In the genomic region with DNA sequence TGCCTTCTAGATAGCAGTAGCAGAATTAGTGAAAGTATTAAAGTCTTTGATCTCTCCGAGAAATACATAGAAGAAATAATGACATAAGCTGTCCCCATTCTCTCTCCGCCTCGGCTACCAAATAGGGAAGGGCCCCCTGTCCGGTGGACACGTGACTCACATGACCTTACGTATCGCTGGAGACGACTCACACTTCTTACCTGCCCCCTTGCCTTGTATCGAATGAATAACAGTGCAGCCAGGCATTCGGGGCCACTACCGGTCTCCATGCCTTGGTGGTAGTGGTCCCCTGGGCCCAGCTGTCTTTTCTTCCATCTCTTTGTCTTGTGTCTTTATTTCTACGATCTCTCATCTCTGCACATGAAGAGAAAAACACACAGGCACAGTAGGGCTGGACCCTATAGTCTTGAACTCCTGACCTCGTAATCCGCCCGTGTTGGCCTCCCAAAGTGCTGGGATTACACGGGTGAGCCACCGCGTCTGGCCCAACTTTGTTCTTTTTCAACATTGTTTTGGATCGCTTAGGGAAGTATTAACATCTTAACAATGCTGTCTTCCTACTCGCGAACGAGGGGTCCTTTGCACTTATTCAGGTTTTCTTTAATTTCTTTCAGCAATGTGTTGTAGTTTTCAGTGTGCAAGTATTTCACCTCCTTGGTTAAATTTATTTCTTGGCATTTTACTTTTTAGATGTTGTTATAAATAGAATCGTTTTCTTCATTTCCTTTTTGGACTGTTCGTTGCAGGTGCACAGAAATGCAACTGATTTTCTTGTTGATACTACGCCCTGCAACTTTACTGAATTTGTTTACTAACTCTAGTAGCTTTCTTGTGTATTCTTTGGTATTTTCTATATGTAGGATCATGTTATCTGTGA, we compare ENCODE assay signal across 9 cellular contexts. TPM values are rescaled to one million over a fixed set of nuclear protein-coding genes. Genes with fewer than 3 reads are reported as not detected.
DNase-seq lines count a peak whose midpoint lies in the region; ATAC-seq, FAIRE-seq and TF ChIP-seq lines count a peak whose summit lies in the region.
"Not testable (repeated sequence)": the region's sequence is repeated elsewhere in the genome, so short reads cannot be mapped to it uniquely, and the experiment has no call there.
"Had no signal": no experiment of that assay in that cellular context is flagged by ENCODE, and none has a peak within 500 bp of the region (broad histone marks: within the 10 kb centered on the region; RNA-seq: fewer than 3 reads in every experiment).

No MANE protein-coding gene starts in this region.

- not testable (repeated sequence) for H3K9me3 Mint-ChIP-seq in memory B cell

- in situ Hi-C loops in GM12878 (cut with MboI) = loop anchor here (5.0 kb wide), 1 partner anchor 105 kb away; the partner anchor contains the start of genes CYSRT1 and RNF224

- ATAC-seq in PC-3 (peak; percentile 22; the same call in 1 of the 2 replicates), GM12878 (peak; percentile 76), memory B cell (ENCODE audit: low read depth) (peak; percentile 51)
- ATAC-seq in psoas muscle = not testable (repeated sequence)

- peaks cover 77% of the 10 kb centered on the region for H3K4me1 ChIP-seq in DOHH2 (ENCODE audit: control insufficient read depth, low read length)
- H3K4me1 ChIP-seq in Karpas-422 (ENCODE audit: low read length) = peaks cover 40% of the 10 kb centered on the region
- H3K4me1 ChIP-seq in PC-3 (ENCODE audit: insufficient read depth, low read length); psoas muscle: not testable (repeated sequence)
- H3K4me1 ChIP-seq in GM12878 (ENCODE audit: control insufficient read depth, insufficient read depth, low read length) = peaks cover 37% of the 10 kb centered on the region

- H2AFZ ChIP-seq in Karpas-422 (ENCODE audit: low read length) = 0 out of 2 replicates have a peak overlapping the region, but pooled peaks have one; percentile 32
- not testable (repeated sequence) for H2AFZ ChIP-seq in PC-3 (ENCODE audit: low read length); GM12878 (ENCODE audit: control insufficient read depth, low read depth, low read length)

- not testable (repeated sequence) for H3K9me2 ChIP-seq in DOHH2 (replicated peaks; ENCODE audit: control insufficient read depth, low read length); Karpas-422 (replicated peaks; ENCODE audit: insufficient read depth, low read length); PC-3 (replicated peaks; ENCODE audit: low read length)

- H3K4me1 Mint-ChIP-seq in memory B cell = peaks cover 35% of the 10 kb centered on the region

- H3K27me3 Mint-ChIP-seq in memory B cell = not testable (repeated sequence)

- H3K4me3 ChIP-seq in DOHH2 (ENCODE audit: low read length) (peak overlapping the region; percentile 56), Karpas-422 (ENCODE audit: low read length) (peak overlapping the region; percentile 58), WERI-Rb-1 (ENCODE audit: low read depth, low read length) (peak overlapping the region; percentile 33), GM12878 (peak overlapping the region; percentile 22; the same call in 1 of the 2 replicates), psoas muscle (peak overlapping the region; percentile 16)
- H3K4me3 ChIP-seq in PC-3 (ENCODE audit: low read length) = not testable (repeated sequence)

- not testable (repeated sequence) for H3K9me3 ChIP-seq in DOHH2 (ENCODE audit: control insufficient read depth, insufficient read depth, low read length); Karpas-422 (ENCODE audit: low read length); PC-3 (ENCODE audit: low read length); WERI-Rb-1 (ENCODE audit: severe bottlenecking); GM12878 (replicated peaks; ENCODE audit: control insufficient read depth, insufficient read depth, low read length); psoas muscle

- WGBS in GM12878 (ENCODE audit: insufficient coverage, insufficient replicate concordance, low lambda C conversion rate, missing lambda C conversion rate) = 9% methylated on average over 21 of the region's 25 CpGs
- WGBS in psoas muscle, 3 donors = 66 to 72% (median 70%) methylated on average over 22 to 24 of the region's 25 CpGs

- TF ChIP-seq EP300 in GM12878 (IDR thresholded peaks at IDR 0.05; ENCODE audit: borderline replicate concordance in 1 of 2, control insufficient read depth in 1 of 2, low read depth in 2 of 2, low read length in 2 of 2) = not testable (repeated sequence)

- SMC1A ChIA-PET in GM12878 (lab: Charles Lee; ENCODE audit: uncharacterized antibody, unreplicated experiment) = interaction anchor here (0.8 to 2.6 kb wide), 3 partner anchors 9 to 118 kb away, joined by 3 to 14 read pairs (median 4); no protein-coding TSS in a partner anchor

- RAD21 ChIA-PET in GM12878 (lab: Charles Lee; ENCODE audit: unreplicated experiment) = interaction anchor here (1.0 to 2.9 kb wide), 5 partner anchors 26 to 119 kb away, joined by 3 to 26 read pairs (median 3); partner anchors contain the start of genes CYSRT1, RNF208 and TUBB4B

- intact Hi-C loops in PC-3 (cut with micrococcal nuclease) = not testable (repeated sequence)
- intact Hi-C loops in GM12878 (cut with micrococcal nuclease; ENCODE audit: unreplicated experiment) = loop anchor here (2.0 kb wide), 1 partner anchor 79 kb away; the partner anchor contains the start of gene TPRN
- intact Hi-C loops in psoas muscle (cut with DNase I) = loop anchor here in 1 of 2 donors (2.0 kb wide), 1 partner anchor 105 kb away; the partner anchor contains the start of gene RNF224

- H3K36me3 ChIP-seq in DOHH2 (ENCODE audit: control insufficient read depth, low read length) = peaks cover 15% of the 10 kb centered on the region
- H3K36me3 ChIP-seq in Karpas-422 (ENCODE audit: insufficient read depth, low read length); PC-3 (ENCODE audit: low read depth, low read length); WERI-Rb-1; GM12878 (ENCODE audit: control insufficient read depth in 2 of 2, insufficient read depth in 2 of 2, low read length in 1 of 2); psoas muscle (ENCODE audit: insufficient read depth in 1 of 2, low read depth in 1 of 2): not testable (repeated sequence)

- H3K4me3 Mint-ChIP-seq in memory B cell = peak overlapping the region; percentile 84

- H4K20me1 ChIP-seq in DOHH2 (ENCODE audit: control insufficient read depth, insufficient read depth, low read depth, low read length); Karpas-422 (ENCODE audit: insufficient read depth, low read depth, low read length); PC-3 (ENCODE audit: low read length); GM12878 (ENCODE audit: control insufficient read depth, insufficient read depth): not testable (repeated sequence)

- H3K4me2 ChIP-seq in DOHH2 (ENCODE audit: low read length) (peak overlapping the region; percentile 74), Karpas-422 (ENCODE audit: low read depth, low read length, poor library complexity, severe bottlenecking) (peak overlapping the region; percentile 87), GM12878 (ENCODE audit: control insufficient read depth, insufficient read depth) (peak overlapping the region; percentile 58)
- H3K4me2 ChIP-seq in PC-3 (ENCODE audit: low read length) = not testable (repeated sequence)

- TF ChIP-seq CTCF in DOHH2 (IDR thresholded peaks at IDR 0.05; ENCODE audit: low read depth, low read length, poor library complexity, severe bottlenecking); PC-3 (conservative IDR thresholded peaks at IDR 0.05; ENCODE audit: low read depth, low read length); WERI-Rb-1 (IDR thresholded peaks at IDR 0.05; ENCODE audit: low read depth, low read length); GM12878 (IDR thresholded peaks at IDR 0.05 in 2 of 3, conservative IDR thresholded peaks at IDR 0.05 in 1 of 3; ENCODE audit: control insufficient read depth in 2 of 3, extremely low read depth in 1 of 3, insufficient read depth in 1 of 3, low read depth in 3 of 3, low read length in 3 of 3); psoas muscle (IDR thresholded peaks at IDR 0.05): not testable (repeated sequence)

- FAIRE-seq in GM12878 (lab: Jason Lieb, UNC) = not testable (repeated sequence)

- POLR2A ChIA-PET in PC-3 (lab: Charles Lee; ENCODE audit: unreplicated experiment) = not testable (repeated sequence)
- POLR2A ChIA-PET in GM12878 (lab: Charles Lee) = interaction anchor here (1.0 to 2.6 kb wide), 4 partner anchors 29 to 118 kb away, joined by 3 to 18 read pairs (median 6); partner anchors contain the start of genes TMEM210 and TUBB4B

- TF ChIP-seq POLR2A in GM12878 (IDR thresholded peaks at IDR 0.05; ENCODE audit: low read depth, low read length) = not testable (repeated sequence)

- not testable (repeated sequence) for H3K36me3 Mint-ChIP-seq in memory B cell

- H3K79me2 ChIP-seq in DOHH2 (ENCODE audit: control insufficient read depth, low read length) (peaks cover 32% of the 10 kb centered on the region), Karpas-422 (ENCODE audit: low read length) (peaks cover 12% of the 10 kb centered on the region), PC-3 (ENCODE audit: low read length) (peaks cover 10% of the 10 kb centered on the region)
- not testable (repeated sequence) for H3K79me2 ChIP-seq in GM12878 (ENCODE audit: control insufficient read depth, insufficient read depth, low read length)

- peak overlapping the region; percentile 63 for H3K9ac ChIP-seq in Karpas-422 (ENCODE audit: low read length)
- H3K9ac ChIP-seq in PC-3 (ENCODE audit: low read length); GM12878 (ENCODE audit: control insufficient read depth, insufficient read depth, low read length): not testable (repeated sequence)

- CTCF ChIA-PET in PC-3 (lab: Charles Lee) = not testable (repeated sequence)
- CTCF ChIA-PET in GM12878 (lab: Yijun Ruan, JAX) = interaction anchor here (0.8 to 2.6 kb wide), 11 partner anchors 26 to 114 kb away, joined by 3 to 16 read pairs (median 3); partner anchors contain the start of genes CYSRT1 and RNF224

- not testable (repeated sequence) for H3K27me3 ChIP-seq in DOHH2 (ENCODE audit: control insufficient read depth, low read length); Karpas-422 (ENCODE audit: low read length); PC-3 (ENCODE audit: low read length); WERI-Rb-1 (ENCODE audit: insufficient read depth, low read depth, severe bottlenecking); GM12878 (replicated peaks in 1 of 2; ENCODE audit: control insufficient read depth in 2 of 2, insufficient read depth in 2 of 2, low read length in 1 of 2); psoas muscle (ENCODE audit: insufficient read depth in 3 of 3, low read length in 2 of 3)

- BruUV-seq in PC-3 (replicated peaks; lab: Mats Ljungman, UMichigan) = TSS peak; percentile 4
- BruUV-seq in GM12878 (replicated peaks; lab: Mats Ljungman, UMichigan) = TSS peak; percentile 86

- peak overlapping the region; percentile 95 for H3K27ac Mint-ChIP-seq in memory B cell

- peaks cover 46% of the 10 kb centered on the region for H3F3A ChIP-seq in DOHH2 (ENCODE audit: control insufficient read depth, insufficient read depth)
- H3F3A ChIP-seq in PC-3 (ENCODE audit: low read length, unreplicated experiment) = not testable (repeated sequence)

- H3K27ac ChIP-seq in DOHH2 (ENCODE audit: low read depth, low read length) = peak overlapping the region; percentile 95
- peak overlapping the region; percentile 90 for H3K27ac ChIP-seq in Karpas-422 (ENCODE audit: low read length)
- H3K27ac ChIP-seq in PC-3 (ENCODE audit: low read length); psoas muscle: not testable (repeated sequence)
- peak overlapping the region; percentile 30 for H3K27ac ChIP-seq in WERI-Rb-1
- H3K27ac ChIP-seq in GM12878 (ENCODE audit: control insufficient read depth, insufficient read depth) = peak overlapping the region; percentile 47

- TF ChIP-seq RAD21 in GM12878 (IDR thresholded peaks at IDR 0.05; ENCODE audit: insufficient read depth, low read depth, low read length) = not testable (repeated sequence)

- DNase-seq in Karpas-422 = peak; percentile 68
- DNase-seq in PC-3; GM12878 (ENCODE audit: low read depth, low spot score); memory B cell (ENCODE audit: low spot score in 2 of 2); psoas muscle: not testable (repeated sequence)
- peak; percentile 39 for DNase-seq in WERI-Rb-1

RNA-seq across cellular contexts. Expression of gene DPP7, which starts 7.6 kb away (rescaled TPM):
- 114 and 237 TPM in 2 replicates for total RNA-seq in Karpas-422 (2014; rRNA removed; shearing (Covaris generic); ENCODE audit: low replicate concordance)
- total RNA-seq in PC-3 (2014; rRNA removed) (101 and 103 TPM in 2 replicates), GM12878 (2014; rRNA removed) (164 and 177 TPM in 2 replicates), GM12878 (2014; rRNA removed; fragmentation: Illumina TruSeq; extraction: Trizol) (64.3 and 71.9 TPM in 2 replicates), GM12878 (2021) (227 and 245 TPM in 2 replicates), psoas muscle (10 to 100 TPM; 43.2 to 75.3 (median 67.5) TPM)
- total RNA-seq in GM12878 (2013; cell fraction: nucleolus; rRNA removed) = 114 and 118 TPM in 2 replicates
- 21.4 TPM for polyA plus RNA-seq in GM12878 (2011; ENCODE audit: low read depth)
- polyA plus RNA-seq in GM12878 (2011; rRNA removed) (35.2 and 84.8 TPM in 2 replicates), GM12878 (2014; fragmentation: Illumina TruSeq; extraction: Trizol) (9.2 and 24.8 TPM in 2 replicates), GM12878 (2014; fragmentation: Nextera tagmentation; extraction: Ambion mirVana) (10 to 100 TPM in 1 of 2 experiments, under 1 TPM in 1; 0.68 to 10.0 TPM), GM12878 (2014; rRNA removed) (225 and 260 TPM in 2 replicates), GM12878 (2016; fragmentation: Nextera tagmentation; extraction: Ambion mirVana) (100 to 1,000 TPM; 128 to 150 TPM), psoas muscle (10 to 100 TPM; 34.8 to 67.7 (median 61.3) TPM)
- 104 and 181 TPM in 2 replicates for polyA plus RNA-seq in GM12878 (2011; cell fraction: cytosol; rRNA removed)
- 1,163 and 1,192 TPM in 2 replicates for polyA plus RNA-seq in GM12878 (2011; cell fraction: nucleus; rRNA removed)
- 161 and 188 TPM in 2 replicates for polyA plus RNA-seq in GM12878 (2012)
- polyA minus RNA-seq in GM12878 (2011; rRNA and poly(A)+ RNA removed) = 34.5 and 75.5 TPM in 2 replicates
- polyA minus RNA-seq in GM12878 (2011; cell fraction: cytosol; rRNA and poly(A)+ RNA removed) = 51.9 and 52.8 TPM in 2 replicates
- 76.9 and 111 TPM in 2 replicates for polyA minus RNA-seq in GM12878 (2011; cell fraction: nucleus; rRNA and poly(A)+ RNA removed)

RNA-seq across cellular contexts. Expression of gene GRIN1, which starts 16.8 kb away (rescaled TPM):
- not detected in 2 replicates for total RNA-seq in Karpas-422 (2014; rRNA removed; shearing (Covaris generic); ENCODE audit: low replicate concordance)
- 0.11 TPM in 1 of 2 replicates, not detected in the other for total RNA-seq in PC-3 (2014; rRNA removed)
- total RNA-seq in GM12878 (2013; cell fraction: nucleolus; rRNA removed) = 0.71 and 1.3 TPM in 2 replicates
- total RNA-seq in GM12878 (2014; rRNA removed) = not detected in 2 replicates
- total RNA-seq in GM12878 (2014; rRNA removed; fragmentation: Illumina TruSeq; extraction: Trizol) = not detected in 2 replicates
- 0.10 and 0.35 TPM in 2 replicates for total RNA-seq in GM12878 (2021)
- polyA plus RNA-seq in GM12878 (2011; ENCODE audit: low read depth) = not detected
- 0.05 TPM in 1 of 2 replicates, not detected in the other for polyA plus RNA-seq in GM12878 (2011; rRNA removed)
- polyA plus RNA-seq in GM12878 (2011; cell fraction: cytosol; rRNA removed) = 0.01 and 0.02 TPM in 2 replicates
- polyA plus RNA-seq in GM12878 (2011; cell fraction: nucleus; rRNA removed) = 0.32 and 0.75 TPM in 2 replicates
- 0.16 and 0.27 TPM in 2 replicates for polyA plus RNA-seq in GM12878 (2012)
- polyA plus RNA-seq in GM12878 (2014; fragmentation: Illumina TruSeq; extraction: Trizol) = 0.06 TPM in 1 of 2 replicates, not detected in the other
- polyA plus RNA-seq in GM12878 (2014; fragmentation: Nextera tagmentation; extraction: Ambion mirVana) = not detected
- 0.01 and 0.05 TPM in 2 replicates for polyA plus RNA-seq in GM12878 (2014; rRNA removed)
- polyA plus RNA-seq in GM12878 (2016; fragmentation: Nextera tagmentation; extraction: Ambion mirVana) = not detected
- polyA minus RNA-seq in GM12878 (2011; rRNA and poly(A)+ RNA removed) = not detected in 2 replicates
- polyA minus RNA-seq in GM12878 (2011; cell fraction: cytosol; rRNA and poly(A)+ RNA removed) = not detected in 2 replicates
- 0.10 TPM in 1 of 2 replicates, not detected in the other for polyA minus RNA-seq in GM12878 (2011; cell fraction: nucleus; rRNA and poly(A)+ RNA removed)
- total RNA-seq in psoas muscle = not detected
- polyA plus RNA-seq in psoas muscle = under 1 TPM in 1 of 3 donors, not detected in 2; 0.06 TPM
- total RNA-seq: CD4-positive, alpha-beta T cell had no signal
- polyA plus RNA-seq: AG04450 had no signal

RNA-seq across cellular contexts. Expression of gene MAN1B1, which starts 35.4 kb away (rescaled TPM):
- total RNA-seq in Karpas-422 (2014; rRNA removed; shearing (Covaris generic); ENCODE audit: low replicate concordance) = 28.9 and 58.1 TPM in 2 replicates
- total RNA-seq in PC-3 (2014; rRNA removed) (65.5 and 71.6 TPM in 2 replicates), GM12878 (2014; rRNA removed) (27.2 and 34.1 TPM in 2 replicates), GM12878 (2014; rRNA removed; fragmentation: Illumina TruSeq; extraction: Trizol) (16.3 and 21.4 TPM in 2 replicates), GM12878 (2021) (27.1 and 33.3 TPM in 2 replicates), psoas muscle (10 to 100 TPM; 13.5 to 18.1 (median 14.4) TPM)
- total RNA-seq in GM12878 (2013; cell fraction: nucleolus; rRNA removed) = 99.1 and 110 TPM in 2 replicates
- 12.4 TPM for polyA plus RNA-seq in GM12878 (2011; ENCODE audit: low read depth)
- polyA plus RNA-seq in GM12878 (2011; rRNA removed) (23.7 and 31.2 TPM in 2 replicates), GM12878 (2014; fragmentation: Illumina TruSeq; extraction: Trizol) (14.8 and 23.5 TPM in 2 replicates), GM12878 (2014; fragmentation: Nextera tagmentation; extraction: Ambion mirVana) (1 to 10 TPM in 1 of 2 experiments, under 1 TPM in 1; 0.71 to 2.0 TPM), GM12878 (2014; rRNA removed) (23.4 and 28.4 TPM in 2 replicates), GM12878 (2016; fragmentation: Nextera tagmentation; extraction: Ambion mirVana) (10 to 100 TPM; 21.9 to 22.1 TPM), psoas muscle (10 to 100 TPM; 13.1 to 24.4 (median 21.8) TPM)
- 31.1 and 38.7 TPM in 2 replicates for polyA plus RNA-seq in GM12878 (2011; cell fraction: cytosol; rRNA removed)
- 144 and 148 TPM in 2 replicates for polyA plus RNA-seq in GM12878 (2011; cell fraction: nucleus; rRNA removed)
- polyA plus RNA-seq in GM12878 (2012) = 27.2 and 31.7 TPM in 2 replicates
- polyA minus RNA-seq in GM12878 (2011; rRNA and poly(A)+ RNA removed) = 46.7 and 53.3 TPM in 2 replicates
- polyA minus RNA-seq in GM12878 (2011; cell fraction: cytosol; rRNA and poly(A)+ RNA removed) = 12.2 and 12.3 TPM in 2 replicates
- 43.0 and 58.7 TPM in 2 replicates for polyA minus RNA-seq in GM12878 (2011; cell fraction: nucleus; rRNA and poly(A)+ RNA removed)

RNA-seq across cellular contexts. Expression of gene UAP1L1, which starts 44.8 kb away (rescaled TPM):
- total RNA-seq in Karpas-422 (2014; rRNA removed; shearing (Covaris generic); ENCODE audit: low replicate concordance) = 15.1 and 26.2 TPM in 2 replicates
- total RNA-seq in PC-3 (2014; rRNA removed) = 5.0 and 6.4 TPM in 2 replicates
- 40.5 and 46.8 TPM in 2 replicates for total RNA-seq in GM12878 (2013; cell fraction: nucleolus; rRNA removed)
- 9.3 and 9.5 TPM in 2 replicates for total RNA-seq in GM12878 (2014; rRNA removed)
- 4.4 and 4.6 TPM in 2 replicates for total RNA-seq in GM12878 (2014; rRNA removed; fragmentation: Illumina TruSeq; extraction: Trizol)
- total RNA-seq in GM12878 (2021) = 14.5 and 15.7 TPM in 2 replicates
- 8.1 TPM for polyA plus RNA-seq in GM12878 (2011; ENCODE audit: low read depth)
- polyA plus RNA-seq in GM12878 (2011; rRNA removed) = 5.3 and 6.2 TPM in 2 replicates
- 11.5 and 11.7 TPM in 2 replicates for polyA plus RNA-seq in GM12878 (2011; cell fraction: cytosol; rRNA removed)
- 80.3 and 92.7 TPM in 2 replicates for polyA plus RNA-seq in GM12878 (2011; cell fraction: nucleus; rRNA removed)
- polyA plus RNA-seq in GM12878 (2012) = 18.4 and 25.7 TPM in 2 replicates
- polyA plus RNA-seq in GM12878 (2014; fragmentation: Illumina TruSeq; extraction: Trizol) = 4.4 and 8.7 TPM in 2 replicates
- 1 to 10 TPM in 1 of 2 experiments, under 1 TPM in 1; 0.29 to 1.2 TPM for polyA plus RNA-seq in GM12878 (2014; fragmentation: Nextera tagmentation; extraction: Ambion mirVana)
- 12.8 and 13.8 TPM in 2 replicates for polyA plus RNA-seq in GM12878 (2014; rRNA removed)
- 1 to 10 TPM; 1.5 to 5.4 TPM for polyA plus RNA-seq in GM12878 (2016; fragmentation: Nextera tagmentation; extraction: Ambion mirVana)
- polyA minus RNA-seq in GM12878 (2011; rRNA and poly(A)+ RNA removed) = 2.8 and 6.5 TPM in 2 replicates
- polyA minus RNA-seq in GM12878 (2011; cell fraction: cytosol; rRNA and poly(A)+ RNA removed) = 2.1 and 5.1 TPM in 2 replicates
- 17.6 and 18.0 TPM in 2 replicates for polyA minus RNA-seq in GM12878 (2011; cell fraction: nucleus; rRNA and poly(A)+ RNA removed)
- total RNA-seq in psoas muscle = 1 to 10 TPM; 1.8 to 4.5 (median 3.0) TPM
- 1 to 10 TPM; 1.5 to 2.4 (median 1.7) TPM for polyA plus RNA-seq in psoas muscle

RNA-seq across cellular contexts. Expression of gene LRRC26, which starts 47.7 kb away (rescaled TPM):
- total RNA-seq in Karpas-422 (2014; rRNA removed; shearing (Covaris generic); ENCODE audit: low replicate concordance) = not detected in 2 replicates
- 0.40 and 2.0 TPM in 2 replicates for total RNA-seq in PC-3 (2014; rRNA removed)
- 3.5 and 5.3 TPM in 2 replicates for total RNA-seq in GM12878 (2013; cell fraction: nucleolus; rRNA removed)
- 0.11 TPM in 1 of 2 replicates, not detected in the other for total RNA-seq in GM12878 (2014; rRNA removed)
- not detected in 2 replicates for total RNA-seq in GM12878 (2014; rRNA removed; fragmentation: Illumina TruSeq; extraction: Trizol)
- total RNA-seq in GM12878 (2021) = 0.58 and 0.64 TPM in 2 replicates
- not detected for polyA plus RNA-seq in GM12878 (2011; ENCODE audit: low read depth)
- polyA plus RNA-seq in GM12878 (2011; rRNA removed) = 0.29 TPM in 1 of 2 replicates, not detected in the other
- 0.52 and 1.2 TPM in 2 replicates for polyA plus RNA-seq in GM12878 (2011; cell fraction: cytosol; rRNA removed)
- polyA plus RNA-seq in GM12878 (2011; cell fraction: nucleus; rRNA removed) = 3.7 and 4.4 TPM in 2 replicates
- 0.30 and 0.88 TPM in 2 replicates for polyA plus RNA-seq in GM12878 (2012)
- not detected in 2 replicates for polyA plus RNA-seq in GM12878 (2014; fragmentation: Illumina TruSeq; extraction: Trizol)
- not detected for polyA plus RNA-seq in GM12878 (2014; fragmentation: Nextera tagmentation; extraction: Ambion mirVana)
- polyA plus RNA-seq in GM12878 (2014; rRNA removed) = 0.69 and 0.82 TPM in 2 replicates
- under 1 TPM; 0.33 to 0.91 TPM for polyA plus RNA-seq in GM12878 (2016; fragmentation: Nextera tagmentation; extraction: Ambion mirVana)
- polyA minus RNA-seq in GM12878 (2011; rRNA and poly(A)+ RNA removed) = not detected in 2 replicates
- polyA minus RNA-seq in GM12878 (2011; cell fraction: cytosol; rRNA and poly(A)+ RNA removed) = 1.2 TPM in 1 of 2 replicates, not detected in the other
- polyA minus RNA-seq in GM12878 (2011; cell fraction: nucleus; rRNA and poly(A)+ RNA removed) = 2.1 and 3.7 TPM in 2 replicates
- not detected for total RNA-seq in psoas muscle
- not detected for polyA plus RNA-seq in psoas muscle
- total RNA-seq: CD4-positive, alpha-beta T cell had no signal
- polyA plus RNA-seq: AG04450 had no signal
